1 cellular context compared by ENCODE assay signal in genomic region chr16:58629681-58630640, GRCh38.
A peak's percentile ranks its signal among the peaks of the same experiment; 100 is the strongest.
TF ChIP-seq lines count a peak whose summit lies in the region.

TSS of gene CNOT1 (minus strand) at chr16:58629826. CDS start at chr16:58599337, 30,489 bp downstream.

TF ChIP-seq in GM12878, 131 proteins besides CTCF, POLR2A, EP300 and RAD21 (continued from another document):
- TF ChIP-seq NR2C1 (IDR thresholded peaks at IDR 0.05): peak; percentile 82
- TF ChIP-seq POLR2AphosphoS2 (IDR thresholded peaks at IDR 0.05; ENCODE audit: low read depth, low read length): peak; percentile 54; the same call in 1 of the 2 replicates
- TF ChIP-seq NR2F1 (conservative IDR thresholded peaks at IDR 0.05): peak; percentile 10; the same call in 1 of the 2 replicates
- peak; percentile 76; the same call in 1 of the 2 replicates for TF ChIP-seq ZNF207 (IDR thresholded peaks at IDR 0.05; ENCODE audit: borderline replicate concordance)
- peak; percentile 99 for TF ChIP-seq TARDBP (IDR thresholded peaks at IDR 0.05; ENCODE audit: borderline replicate concordance)
- TF ChIP-seq HCFC1 (IDR thresholded peaks at IDR 0.05; ENCODE audit: low read length): peak; percentile 100
- TF ChIP-seq PAX8 (IDR thresholded peaks at IDR 0.05): peak; percentile 98
- TF ChIP-seq, protein P1, sequence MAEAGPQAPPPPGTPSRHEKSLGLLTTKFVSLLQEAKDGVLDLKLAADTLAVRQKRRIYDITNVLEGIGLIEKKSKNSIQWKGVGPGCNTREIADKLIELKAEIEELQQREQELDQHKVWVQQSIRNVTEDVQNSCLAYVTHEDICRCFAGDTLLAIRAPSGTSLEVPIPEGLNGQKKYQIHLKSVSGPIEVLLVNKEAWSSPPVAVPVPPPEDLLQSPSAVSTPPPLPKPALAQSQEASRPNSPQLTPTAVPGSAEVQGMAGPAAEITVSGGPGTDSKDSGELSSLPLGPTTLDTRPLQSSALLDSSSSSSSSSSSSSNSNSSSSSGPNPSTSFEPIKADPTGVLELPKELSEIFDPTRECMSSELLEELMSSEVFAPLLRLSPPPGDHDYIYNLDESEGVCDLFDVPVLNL (IDR thresholded peaks at IDR 0.05; ENCODE audit: low read depth, low read length): peak; percentile 70
- peak; percentile 99 for TF ChIP-seq SP1 (IDR thresholded peaks at IDR 0.05; ENCODE audit: low read depth, low read length)
- TF ChIP-seq BHLHE40 (IDR thresholded peaks at IDR 0.05; ENCODE audit: borderline replicate concordance in 1 of 2, low read depth in 2 of 2, low read length in 1 of 2): peak in 1 of 2 experiments; percentile 21; a peak in 2 of 4 replicates
- TF ChIP-seq CHD2 (IDR thresholded peaks at IDR 0.05; ENCODE audit: borderline replicate concordance, low read depth, low read length): peak; percentile 96
- peak; percentile 59; the same call in 1 of the 2 replicates for TF ChIP-seq ATF7 (IDR thresholded peaks at IDR 0.05; ENCODE audit: low read depth)
- TF ChIP-seq, protein P2, sequence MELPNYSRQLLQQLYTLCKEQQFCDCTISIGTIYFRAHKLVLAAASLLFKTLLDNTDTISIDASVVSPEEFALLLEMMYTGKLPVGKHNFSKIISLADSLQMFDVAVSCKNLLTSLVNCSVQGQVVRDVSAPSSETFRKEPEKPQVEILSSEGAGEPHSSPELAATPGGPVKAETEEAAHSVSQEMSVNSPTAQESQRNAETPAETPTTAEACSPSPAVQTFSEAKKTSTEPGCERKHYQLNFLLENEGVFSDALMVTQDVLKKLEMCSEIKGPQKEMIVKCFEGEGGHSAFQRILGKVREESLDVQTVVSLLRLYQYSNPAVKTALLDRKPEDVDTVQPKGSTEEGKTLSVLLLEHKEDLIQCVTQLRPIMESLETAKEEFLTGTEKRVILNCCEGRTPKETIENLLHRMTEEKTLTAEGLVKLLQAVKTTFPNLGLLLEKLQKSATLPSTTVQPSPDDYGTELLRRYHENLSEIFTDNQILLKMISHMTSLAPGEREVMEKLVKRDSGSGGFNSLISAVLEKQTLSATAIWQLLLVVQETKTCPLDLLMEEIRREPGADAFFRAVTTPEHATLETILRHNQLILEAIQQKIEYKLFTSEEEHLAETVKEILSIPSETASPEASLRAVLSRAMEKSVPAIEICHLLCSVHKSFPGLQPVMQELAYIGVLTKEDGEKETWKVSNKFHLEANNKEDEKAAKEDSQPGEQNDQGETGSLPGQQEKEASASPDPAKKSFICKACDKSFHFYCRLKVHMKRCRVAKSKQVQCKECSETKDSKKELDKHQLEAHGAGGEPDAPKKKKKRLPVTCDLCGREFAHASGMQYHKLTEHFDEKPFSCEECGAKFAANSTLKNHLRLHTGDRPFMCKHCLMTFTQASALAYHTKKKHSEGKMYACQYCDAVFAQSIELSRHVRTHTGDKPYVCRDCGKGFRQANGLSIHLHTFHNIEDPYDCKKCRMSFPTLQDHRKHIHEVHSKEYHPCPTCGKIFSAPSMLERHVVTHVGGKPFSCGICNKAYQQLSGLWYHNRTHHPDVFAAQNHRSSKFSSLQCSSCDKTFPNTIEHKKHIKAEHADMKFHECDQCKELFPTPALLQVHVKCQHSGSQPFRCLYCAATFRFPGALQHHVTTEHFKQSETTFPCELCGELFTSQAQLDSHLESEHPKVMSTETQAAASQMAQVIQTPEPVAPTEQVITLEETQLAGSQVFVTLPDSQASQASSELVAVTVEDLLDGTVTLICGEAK (IDR thresholded peaks at IDR 0.05; ENCODE audit: borderline replicate concordance): peak; percentile 65; the same call in 1 of the 2 replicates
- peak; percentile 22; the same call in 1 of the 2 replicates for TF ChIP-seq NFIC (IDR thresholded peaks at IDR 0.05; ENCODE audit: low read depth, low read length)
